ENCODE assay signal across 8 cellular contexts in the genomic region with DNA sequence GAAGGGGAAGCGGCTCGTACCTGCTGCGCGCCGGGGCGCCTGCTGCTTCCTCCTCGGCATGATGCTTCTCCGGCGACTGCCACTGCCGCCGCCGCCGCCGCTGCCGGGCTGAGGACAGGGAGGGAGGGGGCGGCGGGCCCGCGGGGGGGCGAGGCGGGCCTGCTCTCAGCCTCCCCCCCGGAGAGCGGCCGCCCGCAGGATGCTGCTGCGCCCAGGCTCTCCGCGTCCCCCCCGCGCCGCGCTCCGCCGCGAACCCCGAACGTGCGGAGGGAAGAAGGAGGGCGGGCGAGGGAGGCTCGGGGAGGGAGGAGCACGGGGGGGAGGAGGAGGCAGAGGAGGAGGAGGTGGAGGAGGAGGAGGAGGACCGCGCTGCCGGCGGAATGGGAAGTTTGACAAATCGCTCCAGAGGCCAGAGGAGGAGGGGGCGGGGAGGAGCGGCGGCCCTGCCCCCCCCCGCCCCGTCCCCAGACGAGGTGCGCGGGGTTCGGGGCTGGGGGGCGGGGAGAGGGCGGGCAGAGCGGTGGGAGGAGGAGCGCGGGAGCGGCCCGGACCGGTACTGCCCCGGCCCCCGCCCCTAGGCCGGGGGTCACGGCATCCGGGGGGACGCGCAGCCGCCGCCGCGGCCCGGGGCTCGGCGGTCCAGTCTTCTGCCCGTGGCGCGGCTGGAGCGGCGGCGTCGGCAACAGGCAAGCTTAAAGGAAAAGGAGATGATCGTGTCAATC. TPM values are rescaled to one million over a fixed set of nuclear protein-coding genes. Genes with fewer than 3 reads are reported as not detected.
DNase-seq lines count a peak whose midpoint lies in the region; ATAC-seq lines count a peak whose summit lies in the region.

A gene with protein sequence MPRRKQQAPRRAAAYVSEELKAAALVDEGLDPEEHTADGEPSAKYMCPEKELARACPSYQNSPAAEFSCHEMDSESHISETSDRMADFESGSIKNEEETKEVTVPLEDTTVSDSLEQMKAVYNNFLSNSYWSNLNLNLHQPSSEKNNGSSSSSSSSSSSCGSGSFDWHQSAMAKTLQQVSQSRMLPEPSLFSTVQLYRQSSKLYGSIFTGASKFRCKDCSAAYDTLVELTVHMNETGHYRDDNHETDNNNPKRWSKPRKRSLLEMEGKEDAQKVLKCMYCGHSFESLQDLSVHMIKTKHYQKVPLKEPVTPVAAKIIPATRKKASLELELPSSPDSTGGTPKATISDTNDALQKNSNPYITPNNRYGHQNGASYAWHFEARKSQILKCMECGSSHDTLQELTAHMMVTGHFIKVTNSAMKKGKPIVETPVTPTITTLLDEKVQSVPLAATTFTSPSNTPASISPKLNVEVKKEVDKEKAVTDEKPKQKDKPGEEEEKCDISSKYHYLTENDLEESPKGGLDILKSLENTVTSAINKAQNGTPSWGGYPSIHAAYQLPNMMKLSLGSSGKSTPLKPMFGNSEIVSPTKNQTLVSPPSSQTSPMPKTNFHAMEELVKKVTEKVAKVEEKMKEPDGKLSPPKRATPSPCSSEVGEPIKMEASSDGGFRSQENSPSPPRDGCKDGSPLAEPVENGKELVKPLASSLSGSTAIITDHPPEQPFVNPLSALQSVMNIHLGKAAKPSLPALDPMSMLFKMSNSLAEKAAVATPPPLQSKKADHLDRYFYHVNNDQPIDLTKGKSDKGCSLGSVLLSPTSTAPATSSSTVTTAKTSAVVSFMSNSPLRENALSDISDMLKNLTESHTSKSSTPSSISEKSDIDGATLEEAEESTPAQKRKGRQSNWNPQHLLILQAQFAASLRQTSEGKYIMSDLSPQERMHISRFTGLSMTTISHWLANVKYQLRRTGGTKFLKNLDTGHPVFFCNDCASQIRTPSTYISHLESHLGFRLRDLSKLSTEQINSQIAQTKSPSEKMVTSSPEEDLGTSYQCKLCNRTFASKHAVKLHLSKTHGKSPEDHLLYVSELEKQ (minus strand): TSS at position 277 of the 722 bp plus-strand sequence. CDS start 217 bp downstream, at position 60.

- DNase-seq in SIG-M5 treated with dmso at 0.1 percent for 504 hours (lab: John Stamatoyannopoulos, UW; ENCODE audit: unreplicated experiment), result peak; percentile 53
- DNase-seq in SIG-M5 (lab: John Stamatoyannopoulos, UW), result no peak
- DNase-seq in T1000 (lab: John Stamatoyannopoulos, UW), result peak; percentile 51
- DNase-seq in dermis blood vessel endothelial cell, result peak; percentile 11
- DNase-seq in left lobe of liver (ENCODE audit: low spot score), result peak; percentile 64
- peak; percentile 48 to 56 for DNase-seq in stimulated activated CD4-positive, alpha-beta T cell treated with anti-CD3 and anti-CD28 coated beads, Interleukin-2, amount 100 ng/mL, for 24 hours
- no peak for DNase-seq in HK-2 (ENCODE audit: unreplicated experiment)
- no peak for DNase-seq in NCI-H2107 (lab: John Stamatoyannopoulos, UW)

- peak; percentile 68 for ATAC-seq in left lobe of liver

RNA-seq across cellular contexts. Expression of the gene that starts here (rescaled TPM):
- total RNA-seq in dermis blood vessel endothelial cell (0.88 and 3.2 TPM in 2 replicates), left lobe of liver (1.1 TPM)

Comparison
In these comparisons a context has a peak if more than half of its experiments do, and no peak if none do; other contexts are left out.
1. DNase-seq: peak in SIG-M5 treated with dmso at 0.1 percent for 504 hours (single experiment), T1000 (single experiment), dermis blood vessel endothelial cell (single experiment), left lobe of liver (single experiment) and stimulated activated CD4-positive, alpha-beta T cell treated with anti-CD3 and anti-CD28 coated beads, Interleukin-2, amount 100 ng/mL, for 24 hours (2 of 2); none in SIG-M5 (single experiment), HK-2 (single experiment) and NCI-H2107 (single experiment).